Comparison of ENCODE assay signal across 19 cellular contexts in genomic region chr10:132580157-132580556, GRCh38. TPM values are rescaled to one million over a fixed set of nuclear protein-coding genes. Genes with fewer than 3 reads are reported as not detected.
DNase-seq lines count a peak whose midpoint lies in the region; ATAC-seq, FAIRE-seq and TF ChIP-seq lines count a peak whose summit lies in the region.
"Had no signal": no experiment of that assay in that cellular context is flagged by ENCODE, and none has a peak within 500 bp of the region (broad histone marks: within the 10 kb centered on the region; RNA-seq: fewer than 3 reads in every experiment).

No MANE protein-coding gene starts in this region.

- POLR2A ChIA-PET in naive thymus-derived CD4-positive, alpha-beta T cell (lab: Charles Lee), result no interaction called here

- no peak overlapping the region for H3K4me3 ChIP-seq in ascending aorta
- no peak overlapping the region for H3K4me3 ChIP-seq in naive thymus-derived CD4-positive, alpha-beta T cell (ENCODE audit: low read length)
- H3K4me3 ChIP-seq: GM23338 had no signal

- no peak for TF ChIP-seq POLR2A in GM12891 (IDR thresholded peaks at IDR 0.05; ENCODE audit: low read depth, low read length)

- H3K27me3 ChIP-seq in ascending aorta, result no peaks in the 10 kb centered on the region
- no peaks in the 10 kb centered on the region for H3K27me3 ChIP-seq in naive thymus-derived CD4-positive, alpha-beta T cell (ENCODE audit: control insufficient read depth in 2 of 2, insufficient read depth in 2 of 2, low read length in 2 of 2)

- no peak overlapping the region for H3K4me3 Mint-ChIP-seq in CD14-positive monocyte
- H3K4me3 Mint-ChIP-seq in naive thymus-derived CD4-positive, alpha-beta T cell, result peak overlapping the region in 4 of 10 donors; percentile 6 to 19 (median 14)
- H3K4me3 Mint-ChIP-seq: GM23338 had no signal

- peaks cover 28% of the 10 kb centered on the region for H3K4me1 Mint-ChIP-seq in CD14-positive monocyte
- H3K4me1 Mint-ChIP-seq in naive thymus-derived CD4-positive, alpha-beta T cell, result peaks cover 26 to 79% (median 61%) of the 10 kb centered on the region in 7 donors

- no peaks in the 10 kb centered on the region for H3K36me3 ChIP-seq in ascending aorta
- no peaks in the 10 kb centered on the region for H3K36me3 ChIP-seq in naive thymus-derived CD4-positive, alpha-beta T cell (ENCODE audit: control insufficient read depth in 2 of 3, insufficient read depth in 3 of 3, low read length in 3 of 3)

- no peak for TF ChIP-seq CTCF in CD14-positive monocyte (IDR thresholded peaks at IDR 0.05)
- no peak for TF ChIP-seq CTCF in ascending aorta (IDR thresholded peaks at IDR 0.05)

- peaks cover 0 to 13% (median 3%) of the 10 kb centered on the region in 3 donors for H3K27me3 Mint-ChIP-seq in CD14-positive monocyte (ENCODE audit: low read depth in 3 of 3)
- H3K27me3 Mint-ChIP-seq in naive thymus-derived CD4-positive, alpha-beta T cell, result peaks cover 0 to 4% (median 0%) of the 10 kb centered on the region in 5 donors

- no peak for DNase-seq in CD14-positive monocyte (ENCODE audit: low spot score)
- no peak for DNase-seq in GM12891 (ENCODE audit: insufficient read length, low spot score)
- no peak for DNase-seq in ascending aorta (ENCODE audit: low spot score in 2 of 2)
- no peak for DNase-seq in naive thymus-derived CD4-positive, alpha-beta T cell
- DNase-seq in DMS53 treated with DMSO at 0.1 percent for 48 hours (lab: John Stamatoyannopoulos, UW; ENCODE audit: unreplicated experiment), result no peak
- DNase-seq in glomerular visceral epithelial cell (ENCODE audit: extremely low spot score), result no peak
- DNase-seq in GM03348 (ENCODE audit: low spot score), result no peak
- DNase-seq: COR-L47, DMS153, NCI-H1930, NCI-H2171 treated with DMSO at 0.1 percent for 48 hours, NCI-H510A, NCI-H82 had no signal

- peak overlapping the region; percentile 41 to 43 for H3K27ac ChIP-seq in ascending aorta
- H3K27ac ChIP-seq in naive thymus-derived CD4-positive, alpha-beta T cell (ENCODE audit: low read depth, low read length), result no peak overlapping the region
- H3K27ac ChIP-seq: KMS-11 had no signal

- H3K4me1 ChIP-seq in ascending aorta, result peaks cover 28 to 46% of the 10 kb centered on the region in 2 donors
- H3K4me1 ChIP-seq in naive thymus-derived CD4-positive, alpha-beta T cell (ENCODE audit: control insufficient read depth in 2 of 2, insufficient read depth in 2 of 2, low read length in 2 of 2), result peaks cover 0 to 5% of the 10 kb centered on the region in 2 donors

- ATAC-seq in naive thymus-derived CD4-positive, alpha-beta T cell, result no peak
- no peak for ATAC-seq in HG03135 (IDR thresholded peaks at IDR 0.05; ENCODE audit: unreplicated experiment)
- ATAC-seq: Panc1, Right ventricle myocardium inferior had no signal

- H3K27ac Mint-ChIP-seq in CD14-positive monocyte, result peak overlapping the region in 4 of 7 donors; percentile 23 to 85 (median 66)
- H3K27ac Mint-ChIP-seq in naive thymus-derived CD4-positive, alpha-beta T cell, result peak overlapping the region in 6 of 9 donors; percentile 3 to 70 (median 52)
- H3K27ac Mint-ChIP-seq: GM23338 had no signal

- H3K36me3 Mint-ChIP-seq in CD14-positive monocyte, result peaks cover 31 to 46% of the 10 kb centered on the region in 2 donors
- H3K36me3 Mint-ChIP-seq in naive thymus-derived CD4-positive, alpha-beta T cell, result peaks cover 0 to 20% (median 16%) of the 10 kb centered on the region in 5 donors

- intact Hi-C loops in CD14-positive monocyte (cut with micrococcal nuclease), result loop anchor here in 1 of 2 donors (5.0 kb wide), 1 partner anchor 123 kb away; no protein-coding TSS in a partner anchor
- intact Hi-C loops in ascending aorta (cut with DNase I), result no loop called here
- intact Hi-C loops in naive thymus-derived CD4-positive, alpha-beta T cell (cut with micrococcal nuclease), result no loop called here

- FAIRE-seq in GM12891 (lab: Jason Lieb, UNC), result peak; percentile 55
- FAIRE-seq: GM12892 had no signal

- peaks cover 0 to 8% (median 0%) of the 10 kb centered on the region in 7 donors for H3K9me3 Mint-ChIP-seq in CD14-positive monocyte
- peaks cover 0 to 3% (median 0%) of the 10 kb centered on the region in 11 donors for H3K9me3 Mint-ChIP-seq in naive thymus-derived CD4-positive, alpha-beta T cell
- H3K9me3 Mint-ChIP-seq: GM23338 had no signal

- CTCF ChIA-PET in naive thymus-derived CD4-positive, alpha-beta T cell (lab: Charles Lee), result no interaction called here

- H3K9me3 ChIP-seq in ascending aorta, result no peaks in the 10 kb centered on the region
- H3K9me3 ChIP-seq in naive thymus-derived CD4-positive, alpha-beta T cell (ENCODE audit: control insufficient read depth in 2 of 3, low read length in 3 of 3), result no peaks in the 10 kb centered on the region

TF ChIP-seq in GM12891, 5 proteins besides CTCF, POLR2A, EP300 and RAD21:
- TF ChIP-seq TAF1 (IDR thresholded peaks at IDR 0.05; ENCODE audit: low read depth, low read length), result no peak
- TF ChIP-seq SPI1 (IDR thresholded peaks at IDR 0.05; ENCODE audit: low read depth, low read length), result peak; percentile 65

RNA-seq across cellular contexts. Expression of gene INPP5A, which starts 42.6 kb away (rescaled TPM):
- polyA plus RNA-seq in CD14-positive monocyte, result 1 to 10 TPM in 1 of 2 donors, under 1 TPM in 1; 0.87 to 2.9 TPM
- polyA plus RNA-seq in GM12891 (2012; ENCODE audit: low read depth, missing spikeins), result 4.0 TPM
- 81.2 TPM for total RNA-seq in ascending aorta
- total RNA-seq in naive thymus-derived CD4-positive, alpha-beta T cell, result 10 to 100 TPM; 15.5 to 30.7 (median 28.7) TPM
- polyA plus RNA-seq in naive thymus-derived CD4-positive, alpha-beta T cell, result 1 to 10 TPM in 1 of 2 donors, under 1 TPM in 1; 0.97 to 2.0 TPM
